9 cellular contexts compared by ENCODE assay signal in genomic region chr7:94301024-94301588, GRCh38.
DNase-seq lines count a peak whose midpoint lies in the region; ATAC-seq and TF ChIP-seq lines count a peak whose summit lies in the region.
"Had no signal": no experiment of that assay in that cellular context is flagged by ENCODE, and none has a peak within 500 bp of the region (broad histone marks: within the 10 kb centered on the region; RNA-seq: fewer than 3 reads in every experiment).

No MANE protein-coding gene starts in this region.

- DNase-seq in H4 (ENCODE audit: low spot score) (peak; percentile 91), left ventricle myocardium superior (peak; percentile 71), gastrocnemius medialis (peak; percentile 22 to 53), GM10248 (ENCODE audit: extremely low spot score) (no peak)
- no peak for DNase-seq in CD8-positive, alpha-beta memory T cell
- no peak for DNase-seq in effector CD4-positive, alpha-beta T cell

- H3K27ac Mint-ChIP-seq in CD8-positive, alpha-beta memory T cell, result no peak overlapping the region

- CTCF ChIA-PET in CD8-positive, alpha-beta memory T cell (lab: Charles Lee), result no interaction called here
- CTCF ChIA-PET in GM10248 (lab: Yijun Ruan, JAX), result interaction anchor here (1.5 kb wide), 1 partner anchor 17 kb away, joined by 5 read pairs; no protein-coding TSS in a partner anchor

- H3K4me3 Mint-ChIP-seq in CD8-positive, alpha-beta memory T cell, result no peak overlapping the region

- intact Hi-C loops in left ventricle myocardium superior (cut with micrococcal nuclease) (no loop called here), gastrocnemius medialis (cut with DNase I; ENCODE audit: low total_unique reads) (no loop called here)

- TF ChIP-seq POLR2A in gastrocnemius medialis (IDR thresholded peaks at IDR 0.05), result no peak

- no peaks in the 10 kb centered on the region for H3K9me3 ChIP-seq in gastrocnemius medialis
- H3K9me3 ChIP-seq in CD8-positive, alpha-beta memory T cell (ENCODE audit: low read length), result no peaks in the 10 kb centered on the region

- no peak for TF ChIP-seq CTCF in WI38 (IDR thresholded peaks at IDR 0.05; ENCODE audit: low read depth, low read length)
- TF ChIP-seq CTCF in gastrocnemius medialis (IDR thresholded peaks at IDR 0.05 in 4 of 5, conservative IDR thresholded peaks at IDR 0.05 in 1 of 5), result no peak
- TF ChIP-seq CTCF in GM10248 (IDR thresholded peaks at IDR 0.05; ENCODE audit: control extremely low read depth, extremely low read depth, low read depth, missing control alignments), result no peak

- no peaks in the 10 kb centered on the region for H3K36me3 Mint-ChIP-seq in CD8-positive, alpha-beta memory T cell

- no peaks in the 10 kb centered on the region for H3K4me1 Mint-ChIP-seq in CD8-positive, alpha-beta memory T cell

- ATAC-seq in left ventricle myocardium superior, result peak; percentile 86
- peak; percentile 75 to 77 for ATAC-seq in gastrocnemius medialis
- no peak for ATAC-seq in GM21447 (IDR thresholded peaks at IDR 0.05; ENCODE audit: unreplicated experiment)

- H3K9me3 Mint-ChIP-seq in CD8-positive, alpha-beta memory T cell, result peaks cover 0 to 5% (median 0%) of the 10 kb centered on the region in 5 donors

- no peaks in the 10 kb centered on the region for H3K27me3 Mint-ChIP-seq in CD8-positive, alpha-beta memory T cell

- H3K27me3 ChIP-seq in gastrocnemius medialis, result no peaks in the 10 kb centered on the region
- H3K27me3 ChIP-seq in CD8-positive, alpha-beta memory T cell (ENCODE audit: insufficient read depth, low read length, poor library complexity, severe bottlenecking), result no peaks in the 10 kb centered on the region

- H3K4me1 ChIP-seq in gastrocnemius medialis, result peaks cover 4 to 5% of the 10 kb centered on the region in 2 donors
- H3K4me1 ChIP-seq in CD8-positive, alpha-beta memory T cell (ENCODE audit: insufficient read depth, low read length), result no peaks in the 10 kb centered on the region

- POLR2A ChIA-PET in CD8-positive, alpha-beta memory T cell (lab: Charles Lee), result no interaction called here
- POLR2A ChIA-PET in GM10248 (lab: Yijun Ruan, JAX), result no interaction called here

- in situ Hi-C loops in gastrocnemius medialis (cut with MboI; ENCODE audit: low sequenced_read_pairs in 4 of 4), result no loop called here

- H3K36me3 ChIP-seq in gastrocnemius medialis, result no peaks in the 10 kb centered on the region
- no peaks in the 10 kb centered on the region for H3K36me3 ChIP-seq in CD8-positive, alpha-beta memory T cell (ENCODE audit: insufficient read depth, low read length)

- peak overlapping the region; percentile 52 to 67 (median 60) for H3K27ac ChIP-seq in gastrocnemius medialis
- H3K27ac ChIP-seq in CD8-positive, alpha-beta memory T cell (ENCODE audit: low read depth, low read length), result no peak overlapping the region
- H3K27ac ChIP-seq: parathyroid adenoma had no signal

- H3K4me3 ChIP-seq in WI38 (ENCODE audit: low read depth, low read length), result peak overlapping the region; percentile 30
- H3K4me3 ChIP-seq in gastrocnemius medialis, result no peak overlapping the region
- no peak overlapping the region for H3K4me3 ChIP-seq in CD8-positive, alpha-beta memory T cell (ENCODE audit: low read length)

Comparison
In these comparisons a context has a peak if more than half of its experiments do, and no peak if none do; other contexts are left out.
1. DNase-seq: peak in H4 (single experiment), left ventricle myocardium superior (single experiment) and gastrocnemius medialis (2 of 2); none in CD8-positive, alpha-beta memory T cell (0 of 5), GM10248 (single experiment) and effector CD4-positive, alpha-beta T cell (single experiment).